ENCODE assay signal across 16 cellular contexts in the genomic region with DNA sequence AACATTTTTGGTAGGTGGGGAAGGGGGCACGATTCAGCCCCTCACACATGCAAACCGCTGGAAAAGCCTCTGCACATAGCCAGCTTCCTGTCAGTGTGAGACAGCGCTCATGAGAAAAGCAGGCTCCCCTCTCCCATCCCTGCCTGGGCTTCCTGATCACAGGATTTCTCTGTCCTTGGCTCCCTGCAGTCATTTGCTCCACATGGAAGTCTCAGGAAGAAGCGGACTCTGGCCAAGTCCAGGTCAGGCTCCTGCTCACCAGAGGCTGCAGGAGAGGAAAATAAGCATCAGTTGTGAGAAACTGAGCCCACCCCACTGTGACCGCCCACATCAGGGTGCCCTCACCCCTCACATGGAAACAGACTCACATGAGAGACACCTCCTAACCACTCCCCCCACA.
DNase-seq lines count a peak whose midpoint lies in the region; TF ChIP-seq lines count a peak whose summit lies in the region.
"Had no signal": no experiment of that assay in that cellular context is flagged by ENCODE, and none has a peak within 500 bp of the region (broad histone marks: within the 10 kb centered on the region; RNA-seq: fewer than 3 reads in every experiment).

No MANE protein-coding gene starts in this region.

- in situ Hi-C loops in G401 (cut with HindIII; ENCODE audit: low sequenced_read_pairs) (no loop called here), astrocyte of the spinal cord (cut with HindIII; ENCODE audit: low sequenced_read_pairs) (no loop called here)

- H3K4me3 ChIP-seq in astrocyte of the spinal cord (ENCODE audit: low read depth, low read length), result no peak overlapping the region
- no peak overlapping the region for H3K4me3 ChIP-seq in choroid plexus epithelial cell (ENCODE audit: low read depth, low read length)
- H3K4me3 ChIP-seq: BLaER1, GM23248, HAP-1 had no signal

- TF ChIP-seq CTCF in astrocyte of the spinal cord (IDR thresholded peaks at IDR 0.05; ENCODE audit: low read depth, low read length), result no peak
- TF ChIP-seq CTCF in choroid plexus epithelial cell (conservative IDR thresholded peaks at IDR 0.05; ENCODE audit: low read depth, low read length), result no peak
- no peak for TF ChIP-seq CTCF in GM20000 (IDR thresholded peaks at IDR 0.05; ENCODE audit: extremely low read depth, missing control alignments)

- DNase-seq in G401 (ENCODE audit: low spot score), result peak; percentile 65
- DNase-seq in astrocyte of the spinal cord (ENCODE audit: low read depth, low spot score), result peak; percentile 7
- peak; percentile 8 for DNase-seq in choroid plexus epithelial cell (ENCODE audit: low read depth)
- DNase-seq in NCI-H1092 (lab: John Stamatoyannopoulos, UW), result no peak
- no peak for DNase-seq in NCI-H128 (lab: John Stamatoyannopoulos, UW; ENCODE audit: unreplicated experiment)
- no peak for DNase-seq in GM20000 (ENCODE audit: low spot score)
- DNase-seq: CD4-positive, CD25-positive, alpha-beta regulatory T cell; CD8-positive, alpha-beta T cell; DMS 273 treated with DMSO at 0.1 percent for 48 hours; DMS79; EL; GF-D8; GM23248; HFFc6 had no signal

Comparison
In these comparisons a context has a peak if more than half of its experiments do, and no peak if none do; other contexts are left out.
1. DNase-seq: peak in G401 (single experiment), astrocyte of the spinal cord (single experiment) and choroid plexus epithelial cell (single experiment); none in NCI-H1092 (single experiment), NCI-H128 (single experiment) and GM20000 (single experiment).